ENCODE assay signal across 13 cellular contexts in genomic region chrX:30812326-30812725, GRCh38.
DNase-seq lines count a peak whose midpoint lies in the region; ATAC-seq and TF ChIP-seq lines count a peak whose summit lies in the region.
"Had no signal": no experiment of that assay in that cellular context is flagged by ENCODE, and none has a peak within 500 bp of the region (broad histone marks: within the 10 kb centered on the region; RNA-seq: fewer than 3 reads in every experiment).

No MANE protein-coding gene starts in this region.

- peak overlapping the region; percentile 83; the same call in 1 of the 2 replicates for H2AFZ ChIP-seq in OCI-LY1 (ENCODE audit: low read length)

- H3K36me3 ChIP-seq in OCI-LY1 (ENCODE audit: insufficient read depth, low read length), result no peaks in the 10 kb centered on the region
- H3K36me3 ChIP-seq: left ventricle myocardium inferior, ovary, upper lobe of right lung had no signal

- peak overlapping the region; percentile 46; the same call in 1 of the 2 replicates for H3K9ac ChIP-seq in OCI-LY1 (ENCODE audit: low read length)

- H4K20me1 ChIP-seq in OCI-LY1 (ENCODE audit: insufficient read depth, low read length), result no peaks in the 10 kb centered on the region

- H3K9me3 ChIP-seq in OCI-LY1 (ENCODE audit: low read length), result no peaks in the 10 kb centered on the region
- H3K9me3 ChIP-seq: left ventricle myocardium inferior, ovary, upper lobe of right lung had no signal

- peak overlapping the region; percentile 43 for H3K4me2 ChIP-seq in OCI-LY1 (ENCODE audit: low read length)

- no peak for TF ChIP-seq CTCF in OCI-LY1 (IDR thresholded peaks at IDR 0.05; ENCODE audit: low read length)

- H3K9me2 ChIP-seq in OCI-LY1 (ENCODE audit: low read depth, low read length), result no peaks in the 10 kb centered on the region

- H3K4me3 ChIP-seq in OCI-LY1 (ENCODE audit: low read depth, low read length, poor library complexity, severe bottlenecking), result no peak overlapping the region
- H3K4me3 ChIP-seq: K562, left ventricle myocardium inferior, ovary, upper lobe of right lung had no signal

- ATAC-seq in GM18870 (IDR thresholded peaks at IDR 0.05; ENCODE audit: unreplicated experiment) (peak; percentile 99), GM21717 (IDR thresholded peaks at IDR 0.05; ENCODE audit: unreplicated experiment) (peak; percentile 96), HG03175 (IDR thresholded peaks at IDR 0.05; ENCODE audit: unreplicated experiment) (peak; percentile 98)
- ATAC-seq in activated CD4-positive, CD25-positive, alpha-beta regulatory T cell treated with anti-CD3 and anti-CD28 coated beads, Interleukin-2, amount 50 U/mL, for 24 hours, result no peak
- ATAC-seq: K562, upper lobe of right lung had no signal

- H3K27ac ChIP-seq in OCI-LY1 (ENCODE audit: low read depth, low read length, poor library complexity, severe bottlenecking), result peak overlapping the region; percentile 89
- H3K27ac ChIP-seq: left ventricle myocardium inferior, ovary, upper lobe of right lung had no signal

- no peaks in the 10 kb centered on the region for H3K27me3 ChIP-seq in OCI-LY1 (ENCODE audit: insufficient read depth, low read length)
- H3K27me3 ChIP-seq: ovary, upper lobe of right lung had no signal

- no peaks in the 10 kb centered on the region for H3F3A ChIP-seq in OCI-LY1 (ENCODE audit: insufficient read depth, low read length)

- no peak for DNase-seq in activated CD4-positive, CD25-positive, alpha-beta regulatory T cell (lab: John Stamatoyannopoulos, UW)
- DNase-seq in NCI-H2227 treated with DMSO at 0.1 percent for 48 hours (lab: John Stamatoyannopoulos, UW) (no peak), DMS53 (lab: John Stamatoyannopoulos, UW) (no peak)
- DNase-seq: left ventricle myocardium inferior, NCI-H774, ovary, upper lobe of right lung had no signal

- H3K79me2 ChIP-seq in OCI-LY1 (ENCODE audit: insufficient read depth, low read length), result no peaks in the 10 kb centered on the region

- peaks cover 27% of the 10 kb centered on the region for H3K4me1 ChIP-seq in OCI-LY1 (ENCODE audit: insufficient read depth, low read length, severe bottlenecking)
- H3K4me1 ChIP-seq: left ventricle myocardium inferior, upper lobe of right lung had no signal

Comparison
In these comparisons a context has a peak if more than half of its experiments do, and no peak if none do; other contexts are left out.
1. ATAC-seq: peak in GM18870 (single experiment), GM21717 (single experiment) and HG03175 (single experiment); none in activated CD4-positive, CD25-positive, alpha-beta regulatory T cell treated with anti-CD3 and anti-CD28 coated beads, Interleukin-2, amount 50 U/mL, for 24 hours (0 of 2).